In genomic region chr16:1548234-1548633, GRCh38 we compare ENCODE assay signal across 14 cellular contexts. TPM values are rescaled to one million over a fixed set of nuclear protein-coding genes. Genes with fewer than 3 reads are reported as not detected.
DNase-seq lines count a peak whose midpoint lies in the region; ATAC-seq, FAIRE-seq and TF ChIP-seq lines count a peak whose summit lies in the region.
"Had no signal": no experiment of that assay in that cellular context is flagged by ENCODE, and none has a peak within 500 bp of the region (broad histone marks: within the 10 kb centered on the region; RNA-seq: fewer than 3 reads in every experiment).

No MANE protein-coding gene starts in this region.

- DNase-seq in left ventricle myocardium inferior (no peak), cardiac septum (ENCODE audit: low spot score) (no peak), H1 (ENCODE audit: low read depth in 1 of 2, low spot score in 2 of 2) (no peak), amygdala (lab: John Stamatoyannopoulos, UW) (no peak), DMS 273 treated with DMSO at 0.1 percent for 48 hours (lab: John Stamatoyannopoulos, UW) (no peak)
- DNase-seq in naive thymus-derived CD4-positive, alpha-beta T cell: no peak
- no peak for DNase-seq in activated CD8-positive, alpha-beta memory T cell treated with anti-CD3 and anti-CD28 coated beads, Interleukin-2, amount 50 U/mL, for 4 hours
- DNase-seq: AML-193, anterior cingulate cortex, GF-D8, Kasumi-1, spleen, SW 1271 had no signal

- no peak overlapping the region for H3K14ac ChIP-seq in H1 (ENCODE audit: insufficient read length)

- H3K9ac ChIP-seq in H1 (replicated peaks in 1 of 4; ENCODE audit: extremely low read depth in 1 of 4, low read depth in 3 of 4, low read length in 3 of 4): no peak overlapping the region

- FAIRE-seq in H1 (lab: Jason Lieb, UNC): no peak

- H3K27ac Mint-ChIP-seq in naive thymus-derived CD4-positive, alpha-beta T cell: peak overlapping the region in 6 of 9 donors; percentile 28 to 93 (median 70)

- H3K18ac ChIP-seq in H1 (ENCODE audit: extremely low read depth, low read length): no peak overlapping the region

- H3K4me3 ChIP-seq in left ventricle myocardium inferior (peak overlapping the region; percentile 43), H1 (ENCODE audit: extremely low read depth in 1 of 4, insufficient read depth in 2 of 4, low read depth in 3 of 4, low read length in 4 of 4) (no peak overlapping the region), urinary bladder (ENCODE audit: low read depth, low read length) (no peak overlapping the region)
- no peak overlapping the region for H3K4me3 ChIP-seq in naive thymus-derived CD4-positive, alpha-beta T cell (ENCODE audit: low read length)
- H3K4me3 ChIP-seq: spleen had no signal

- H2BK120ac ChIP-seq in H1 (replicated peaks; ENCODE audit: low read depth, low read length): no peak overlapping the region

- H4K8ac ChIP-seq in H1 (ENCODE audit: extremely low read depth, insufficient read depth, low read length): peak overlapping the region; percentile 51; the same call in 1 of the 2 replicates

- H3K4me1 Mint-ChIP-seq in naive thymus-derived CD4-positive, alpha-beta T cell: peaks cover 27 to 95% (median 79%) of the 10 kb centered on the region in 7 donors

- no peak for ATAC-seq in naive thymus-derived CD4-positive, alpha-beta T cell

- no peak for TF ChIP-seq POLR2A in H1 (IDR thresholded peaks at IDR 0.05; ENCODE audit: control extremely low read depth in 1 of 2, low read depth in 2 of 2, low read length in 2 of 2)

- H2AK5ac ChIP-seq in H1 (ENCODE audit: low read depth, low read length): no peak overlapping the region

- TF ChIP-seq RAD21 in H1 (IDR thresholded peaks at IDR 0.05 in 1 of 2, conservative IDR thresholded peaks at IDR 0.05 in 1 of 2; ENCODE audit: low read depth in 2 of 2, low read length in 2 of 2): no peak

- H4K91ac ChIP-seq in H1 (replicated peaks; ENCODE audit: insufficient read length, low read length): no peak overlapping the region

- 81% methylated on average over 5 of the region's 5 CpGs; no CpG with 5 or more reads in 1 of the 2 experiments for WGBS in H1 (ENCODE audit: extremely low coverage in 1 of 2, insufficient coverage in 1 of 2, insufficient read length in 1 of 2, insufficient replicate concordance in 2 of 2, low coverage in 1 of 2, low lambda C conversion rate in 2 of 2, missing lambda C conversion rate in 1 of 2), 2 experiments
- whole genome bisulfite sequencing in urinary bladder: 66% methylated on average over 5 of the region's 5 CpGs

- H3K36me3 ChIP-seq in left ventricle myocardium inferior (peaks cover 27% of the 10 kb centered on the region), H1 (ENCODE audit: control insufficient read depth in 2 of 4, insufficient read depth in 4 of 4, low read length in 3 of 4) (peaks cover 0 to 3% (median 0%) of the 10 kb centered on the region in 4 experiments; a peak in 1 of 8 replicates), urinary bladder (ENCODE audit: insufficient read depth) (peaks cover 3% of the 10 kb centered on the region)
- peaks cover 0 to 82% (median 30%) of the 10 kb centered on the region in 3 experiments for H3K36me3 ChIP-seq in naive thymus-derived CD4-positive, alpha-beta T cell (ENCODE audit: control insufficient read depth in 2 of 3, insufficient read depth in 3 of 3, low read length in 3 of 3)

- H3K79me1 ChIP-seq in H1 (ENCODE audit: low read depth, low read length): no peaks in the 10 kb centered on the region; the same call in 1 of the 2 replicates

- no peaks in the 10 kb centered on the region for H3K79me2 ChIP-seq in H1 (ENCODE audit: control insufficient read depth in 1 of 2, insufficient read depth in 2 of 2, low read length in 2 of 2)

- no peak overlapping the region for H2BK12ac ChIP-seq in H1 (ENCODE audit: low read depth, low read length)

- TF ChIP-seq CTCF in left ventricle myocardium inferior (IDR thresholded peaks at IDR 0.05; ENCODE audit: borderline replicate concordance): no peak
- TF ChIP-seq CTCF in H1 (IDR thresholded peaks at IDR 0.05; ENCODE audit: control extremely low read depth in 1 of 3, insufficient read depth in 1 of 3, low read depth in 1 of 3, low read length in 3 of 3): no peak

- H3K27me3 ChIP-seq in left ventricle myocardium inferior (ENCODE audit: low read depth) (no peaks in the 10 kb centered on the region), H1 (replicated peaks in 1 of 4; ENCODE audit: control insufficient read depth in 3 of 4, extremely low read depth in 1 of 4, insufficient read depth in 3 of 4, low read length in 3 of 4) (no peaks in the 10 kb centered on the region)
- H3K27me3 ChIP-seq in naive thymus-derived CD4-positive, alpha-beta T cell (ENCODE audit: control insufficient read depth in 2 of 2, insufficient read depth in 2 of 2, low read length in 2 of 2): no peaks in the 10 kb centered on the region
- H3K27me3 ChIP-seq: spleen had no signal

- no peaks in the 10 kb centered on the region for H3K9me3 Mint-ChIP-seq in naive thymus-derived CD4-positive, alpha-beta T cell

- TF ChIP-seq EP300 in H1 (IDR thresholded peaks at IDR 0.05; ENCODE audit: borderline replicate concordance in 1 of 2, low read depth in 2 of 2, low read length in 2 of 2): no peak

- H3K4me3 Mint-ChIP-seq in naive thymus-derived CD4-positive, alpha-beta T cell: peak overlapping the region in 5 of 10 donors; percentile 9 to 75 (median 32)

- CTCF ChIA-PET in H1 (lab: Charles Lee; ENCODE audit: partially characterized antibody): interaction anchor here (1.0 to 2.5 kb wide), 2 partner anchors 9 to 119 kb away, joined by 5 to 12 read pairs; no protein-coding TSS in a partner anchor
- CTCF ChIA-PET in naive thymus-derived CD4-positive, alpha-beta T cell (lab: Charles Lee): no interaction called here

- intact Hi-C loops in left ventricle myocardium inferior (cut with micrococcal nuclease) (no loop called here), cardiac septum (cut with DNase I) (loop anchor here (2.0 to 10.0 kb wide), 2 partner anchors 15 to 487 kb away; partner anchors contain the start of gene TMEM204)
- intact Hi-C loops in naive thymus-derived CD4-positive, alpha-beta T cell (cut with micrococcal nuclease): no loop called here

- H3K27ac ChIP-seq in left ventricle myocardium inferior (replicated peaks) (peak overlapping the region; percentile 98), H1 (ENCODE audit: low read depth, low read length) (no peak overlapping the region), urinary bladder (ENCODE audit: low read depth) (peak overlapping the region; percentile 63)
- H3K27ac ChIP-seq in naive thymus-derived CD4-positive, alpha-beta T cell (ENCODE audit: low read depth, low read length): no peak overlapping the region

- no peak overlapping the region for H3K4me2 ChIP-seq in H1 (ENCODE audit: insufficient read depth in 1 of 2, low read depth in 2 of 2, low read length in 2 of 2)

- no peak overlapping the region for H2BK15ac ChIP-seq in H1 (ENCODE audit: low read length)

- peaks cover 2% of the 10 kb centered on the region in 2 experiments for H4K20me1 ChIP-seq in H1 (replicated peaks in 1 of 2; ENCODE audit: control insufficient read depth in 1 of 2, insufficient read depth in 2 of 2, low read length in 2 of 2)

- H3K4me1 ChIP-seq in left ventricle myocardium inferior (peaks cover 100% of the 10 kb centered on the region), H1 (replicated peaks in 1 of 4; ENCODE audit: control insufficient read depth in 3 of 4, insufficient read depth in 4 of 4, low read length in 3 of 4) (no peaks in the 10 kb centered on the region), urinary bladder (ENCODE audit: insufficient read depth) (no peaks in the 10 kb centered on the region)
- peaks cover 6 to 48% of the 10 kb centered on the region in 2 donors for H3K4me1 ChIP-seq in naive thymus-derived CD4-positive, alpha-beta T cell (ENCODE audit: control insufficient read depth in 2 of 2, insufficient read depth in 2 of 2, low read length in 2 of 2)

- no peak overlapping the region for H3K56ac ChIP-seq in H1 (replicated peaks; ENCODE audit: insufficient read length, low read depth, low read length)

- H3K27me3 Mint-ChIP-seq in naive thymus-derived CD4-positive, alpha-beta T cell: no peaks in the 10 kb centered on the region

- H2BK5ac ChIP-seq in H1 (ENCODE audit: low read depth, low read length): no peak overlapping the region

- peaks cover 0 to 29% (median 11%) of the 10 kb centered on the region in 5 donors for H3K36me3 Mint-ChIP-seq in naive thymus-derived CD4-positive, alpha-beta T cell

- no peaks in the 10 kb centered on the region for H3K23me2 ChIP-seq in H1 (ENCODE audit: low read depth, low read length)

- no peak overlapping the region for H3K4ac ChIP-seq in H1 (replicated peaks; ENCODE audit: insufficient read length, low read depth, low read length)

- H4K5ac ChIP-seq in H1 (ENCODE audit: insufficient read length, low read depth, low read length): no peak overlapping the region

- H3K23ac ChIP-seq in H1 (ENCODE audit: insufficient read length): no peak overlapping the region

- H2AFZ ChIP-seq in H1 (ENCODE audit: low read length): no peak overlapping the region

- POLR2A ChIA-PET in H1 (lab: Charles Lee; ENCODE audit: partially characterized antibody): interaction anchor here (1.3 to 1.9 kb wide), 2 partner anchors 9 to 14 kb away, joined by 4 read pairs; partner anchors contain the start of gene TMEM204
- POLR2A ChIA-PET in naive thymus-derived CD4-positive, alpha-beta T cell (lab: Charles Lee): interaction anchor here (0.7 to 1.1 kb wide), 3 partner anchors 10 to 137 kb away, joined by 3 to 5 read pairs (median 4); no protein-coding TSS in a partner anchor

- H3K9me3 ChIP-seq in left ventricle myocardium inferior (replicated peaks) (no peaks in the 10 kb centered on the region), H1 (ENCODE audit: insufficient read depth in 2 of 2, low read depth in 1 of 2, low read length in 1 of 2) (no peaks in the 10 kb centered on the region)
- H3K9me3 ChIP-seq in naive thymus-derived CD4-positive, alpha-beta T cell (ENCODE audit: control insufficient read depth in 2 of 3, low read length in 3 of 3): no peaks in the 10 kb centered on the region
- H3K9me3 ChIP-seq: spleen had no signal

- H2BK20ac ChIP-seq in H1 (ENCODE audit: low read length): no peak overlapping the region

RNA-seq across cellular contexts. Expression of gene TMEM204, which starts 14.8 kb away (rescaled TPM):
- total RNA-seq in left ventricle myocardium inferior (27.1 TPM), cardiac septum (19.8 TPM), urinary bladder (10.0 TPM)
- total RNA-seq in H1 (2021; fragmentation: NEBNext Ultra II Directional; extraction: Animal tissue kit (Norgen Biotek cat#: 25700)): not detected in 2 replicates
- polyA plus RNA-seq in H1 (2011; rRNA removed) (0.03 TPM in 1 of 2 replicates, not detected in the other), urinary bladder (66.0 TPM)
- polyA plus RNA-seq in H1 (2011; cell fraction: cytosol; rRNA removed): 0.05 TPM
- not detected for polyA plus RNA-seq in H1 (2011; cell fraction: nucleus; rRNA removed)
- polyA plus RNA-seq in H1 (2012, experiment 1 of 2): 0.12 to 0.37 TPM (median 0.21 TPM) in 4 replicates
- 0.16 TPM for polyA plus RNA-seq in H1 (2012, experiment 2 of 2)
- polyA plus RNA-seq in H1 (2013, experiment 1 of 2): 0.08 TPM
- 0.02 TPM for polyA plus RNA-seq in H1 (2013, experiment 2 of 2)
- not detected in 2 replicates for polyA minus RNA-seq in H1 (2011; rRNA and poly(A)+ RNA removed)
- not detected for polyA minus RNA-seq in H1 (2011; cell fraction: cytosol; rRNA and poly(A)+ RNA removed)
- not detected for polyA minus RNA-seq in H1 (2011; cell fraction: nucleus; rRNA and poly(A)+ RNA removed)
- 100 to 1,000 TPM in 2 of 5 experiments, 10 to 100 TPM in 3; 26.3 to 162 (median 47.5) TPM for total RNA-seq in naive thymus-derived CD4-positive, alpha-beta T cell
- 100 to 1,000 TPM; 152 to 186 TPM for polyA plus RNA-seq in naive thymus-derived CD4-positive, alpha-beta T cell

RNA-seq across cellular contexts. Expression of gene TELO2, which starts 55.1 kb away (rescaled TPM):
- 17.7 TPM for total RNA-seq in left ventricle myocardium inferior
- 17.7 TPM for total RNA-seq in cardiac septum
- 64.8 and 66.4 TPM in 2 replicates for total RNA-seq in H1 (2021; fragmentation: NEBNext Ultra II Directional; extraction: Animal tissue kit (Norgen Biotek cat#: 25700))
- polyA plus RNA-seq in H1 (2011; rRNA removed): 39.3 and 72.9 TPM in 2 replicates
- 61.2 TPM for polyA plus RNA-seq in H1 (2011; cell fraction: cytosol; rRNA removed)
- 382 TPM for polyA plus RNA-seq in H1 (2011; cell fraction: nucleus; rRNA removed)
- polyA plus RNA-seq in H1 (2012, experiment 1 of 2): 39.6 to 74.2 TPM (median 66.1 TPM) in 4 replicates
- polyA plus RNA-seq in H1 (2012, experiment 2 of 2): 42.5 TPM
- 37.6 TPM for polyA plus RNA-seq in H1 (2013, experiment 1 of 2)
- 33.1 TPM for polyA plus RNA-seq in H1 (2013, experiment 2 of 2)
- 12.1 and 13.9 TPM in 2 replicates for polyA minus RNA-seq in H1 (2011; rRNA and poly(A)+ RNA removed)
- polyA minus RNA-seq in H1 (2011; cell fraction: cytosol; rRNA and poly(A)+ RNA removed): 34.6 TPM
- polyA minus RNA-seq in H1 (2011; cell fraction: nucleus; rRNA and poly(A)+ RNA removed): 65.3 TPM
- total RNA-seq in naive thymus-derived CD4-positive, alpha-beta T cell: 10 to 100 TPM; 46.9 to 58.9 (median 50.3) TPM
- polyA plus RNA-seq in naive thymus-derived CD4-positive, alpha-beta T cell: 10 to 100 TPM; 10.5 to 18.7 TPM
- total RNA-seq in urinary bladder: 10.6 TPM
- 39.7 TPM for polyA plus RNA-seq in urinary bladder

RNA-seq across cellular contexts. Expression of gene PTX4, which starts 59.5 kb away (rescaled TPM):
- not detected for total RNA-seq in left ventricle myocardium inferior
- total RNA-seq in cardiac septum: not detected
- not detected in 2 replicates for total RNA-seq in H1 (2021; fragmentation: NEBNext Ultra II Directional; extraction: Animal tissue kit (Norgen Biotek cat#: 25700))
- not detected in 2 replicates for polyA plus RNA-seq in H1 (2011; rRNA removed)
- polyA plus RNA-seq in H1 (2011; cell fraction: cytosol; rRNA removed): 0.10 TPM
- polyA plus RNA-seq in H1 (2011; cell fraction: nucleus; rRNA removed): 0.10 TPM
- polyA plus RNA-seq in H1 (2012, experiment 1 of 2): not detected in 4 replicates
- polyA plus RNA-seq in H1 (2012, experiment 2 of 2): not detected
- polyA plus RNA-seq in H1 (2013, experiment 1 of 2): 0.14 TPM
- polyA plus RNA-seq in H1 (2013, experiment 2 of 2): 0.04 TPM
- 0.13 TPM in 1 of 2 replicates, not detected in the other for polyA minus RNA-seq in H1 (2011; rRNA and poly(A)+ RNA removed)
- not detected for polyA minus RNA-seq in H1 (2011; cell fraction: cytosol; rRNA and poly(A)+ RNA removed)
- polyA minus RNA-seq in H1 (2011; cell fraction: nucleus; rRNA and poly(A)+ RNA removed): not detected
- under 1 TPM in 2 of 5 experiments, not detected in 3; 0.24 to 0.64 TPM for total RNA-seq in naive thymus-derived CD4-positive, alpha-beta T cell
- polyA plus RNA-seq in naive thymus-derived CD4-positive, alpha-beta T cell: not detected
- not detected for total RNA-seq in urinary bladder
- 0.10 TPM for polyA plus RNA-seq in urinary bladder

Comparison
In these comparisons a context has a peak if more than half of its experiments do, and no peak if none do; other contexts are left out.
1. H3K27ac ChIP-seq: peak in left ventricle myocardium inferior (single experiment) and urinary bladder (single experiment); none in H1 (single experiment) and naive thymus-derived CD4-positive, alpha-beta T cell (single experiment).